Comparison of ENCODE assay signal across 25 cellular contexts in the genomic region with DNA sequence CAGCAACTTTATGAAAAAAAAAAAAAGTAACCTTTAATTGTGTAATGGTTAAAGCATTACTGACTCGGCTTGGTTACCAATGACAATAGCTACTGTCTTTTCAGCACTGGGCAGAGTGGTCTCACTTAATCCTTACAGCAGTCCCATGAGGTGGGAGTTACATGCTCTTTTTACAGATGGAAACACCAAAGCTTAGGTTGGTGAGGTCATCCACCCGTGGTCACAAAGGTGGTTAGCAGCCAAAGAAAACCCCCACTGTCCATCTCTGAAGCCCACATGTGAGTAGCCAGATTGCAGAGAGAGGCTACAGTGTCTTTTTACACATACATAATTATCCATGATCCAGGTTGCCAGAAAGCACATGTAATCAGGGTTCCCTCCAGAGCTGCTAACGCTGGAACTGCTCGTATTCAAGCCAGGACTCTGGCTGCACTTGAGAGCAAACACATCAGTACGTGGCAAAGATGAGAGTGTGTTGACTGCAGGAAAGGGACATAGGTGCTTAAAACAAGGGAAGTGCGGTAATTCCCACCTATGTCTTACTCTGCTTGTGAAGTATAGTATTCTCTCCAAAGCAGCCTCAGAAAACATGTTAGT. TPM values are rescaled to one million over a fixed set of nuclear protein-coding genes. Genes with fewer than 3 reads are reported as not detected.
DNase-seq lines count a peak whose midpoint lies in the region; ATAC-seq lines count a peak whose summit lies in the region.
"Had no signal": no experiment of that assay in that cellular context is flagged by ENCODE, and none has a peak within 500 bp of the region (broad histone marks: within the 10 kb centered on the region; RNA-seq: fewer than 3 reads in every experiment).

No MANE protein-coding gene starts in this region.

- no CpG with 5 or more reads among the region's 6 CpGs for WGBS in trophoblast cell (ENCODE audit: extremely low coverage, insufficient coverage, insufficient read length)

- intact Hi-C loops in cardiac septum (cut with DNase I), result no loop called here

- H2BK120ac ChIP-seq in trophoblast cell (ENCODE audit: insufficient read depth, low read length, poor library complexity), result no peak overlapping the region

- no peak overlapping the region for H3K18ac ChIP-seq in trophoblast cell (ENCODE audit: low read length)

- H3K23ac ChIP-seq in trophoblast cell (ENCODE audit: low read length), result peak overlapping the region; percentile 29

- H3K4me2 ChIP-seq in trophoblast cell (ENCODE audit: low read length), result no peak overlapping the region

- H3K79me2 ChIP-seq in trophoblast cell (ENCODE audit: control insufficient read depth, insufficient read depth, low read length, poor library complexity), result peaks cover 2% of the 10 kb centered on the region

- peaks cover 24% of the 10 kb centered on the region for H3K79me1 ChIP-seq in trophoblast cell (ENCODE audit: low read length)

- H3K36me3 ChIP-seq in adipocyte (ENCODE audit: control insufficient read depth, insufficient read depth, low read length, severe bottlenecking) (no peaks in the 10 kb centered on the region), trophoblast cell (ENCODE audit: control insufficient read depth in 1 of 2, insufficient read depth in 2 of 2, low read length in 2 of 2) (no peaks in the 10 kb centered on the region)
- H3K36me3 ChIP-seq in effector memory CD4-positive, alpha-beta T cell (ENCODE audit: control insufficient read depth, insufficient read depth, low read length), result no peaks in the 10 kb centered on the region
- H3K36me3 ChIP-seq: cardiac muscle cell, gastroesophageal sphincter, sigmoid colon, transverse colon had no signal

- no peaks in the 10 kb centered on the region for H3K36me3 Mint-ChIP-seq in activated naive CD8-positive, alpha-beta T cell treated with anti-CD3 and anti-CD28 coated beads, Interleukin-2, amount 50 U/mL, for 24 hours (ENCODE audit: low read depth)
- H3K36me3 Mint-ChIP-seq: activated naive CD4-positive, alpha-beta T cell treated with anti-CD3 and anti-CD28 coated beads, Interleukin-2, amount 50 U/mL, for 24 hours; CD8-positive, alpha-beta memory T cell had no signal

- no peak overlapping the region for H3K4ac ChIP-seq in trophoblast cell (ENCODE audit: low read depth, low read length)

- H3K14ac ChIP-seq in trophoblast cell (ENCODE audit: low read length), result no peak overlapping the region

- H3K4me1 ChIP-seq in adipocyte (ENCODE audit: control insufficient read depth, insufficient read depth, low read length), result peaks cover 40% of the 10 kb centered on the region
- peaks cover 40% of the 10 kb centered on the region in 2 experiments for H3K4me1 ChIP-seq in trophoblast cell (ENCODE audit: control insufficient read depth in 1 of 2, insufficient read depth in 2 of 2, low read length in 2 of 2)
- no peaks in the 10 kb centered on the region for H3K4me1 ChIP-seq in effector memory CD4-positive, alpha-beta T cell (ENCODE audit: control insufficient read depth, insufficient read depth, low read length, poor library complexity, severe bottlenecking)

- H2AFZ ChIP-seq in trophoblast cell (ENCODE audit: insufficient read depth, low read length, poor library complexity), result no peak overlapping the region

- H3K9me3 ChIP-seq in adipocyte (ENCODE audit: control insufficient read depth, low read length) (no peaks in the 10 kb centered on the region), trophoblast cell (ENCODE audit: insufficient read depth, low read depth, low read length) (no peaks in the 10 kb centered on the region)
- H3K9me3 ChIP-seq in effector memory CD4-positive, alpha-beta T cell (ENCODE audit: control insufficient read depth, low read length), result no peaks in the 10 kb centered on the region
- H3K9me3 ChIP-seq: gastroesophageal sphincter, mucosa of descending colon, sigmoid colon, transverse colon had no signal

- no peaks in the 10 kb centered on the region for H3K27me3 Mint-ChIP-seq in activated naive CD8-positive, alpha-beta T cell treated with anti-CD3 and anti-CD28 coated beads, Interleukin-2, amount 50 U/mL, for 24 hours
- H3K27me3 Mint-ChIP-seq: activated naive CD4-positive, alpha-beta T cell treated with anti-CD3 and anti-CD28 coated beads, Interleukin-2, amount 50 U/mL, for 24 hours had no signal

- peak overlapping the region; percentile 39 for H4K91ac ChIP-seq in trophoblast cell (ENCODE audit: low read depth, low read length)

- no peak overlapping the region for H3K4me3 Mint-ChIP-seq in activated naive CD8-positive, alpha-beta T cell treated with anti-CD3 and anti-CD28 coated beads, Interleukin-2, amount 50 U/mL, for 24 hours
- H3K4me3 Mint-ChIP-seq: activated naive CD4-positive, alpha-beta T cell treated with anti-CD3 and anti-CD28 coated beads, Interleukin-2, amount 50 U/mL, for 24 hours; activated T-cell treated with anti-CD3 and anti-CD28 coated beads, Interleukin-2, amount 50 U/mL, for 72 hours; CD8-positive, alpha-beta memory T cell; HFFc6 had no signal

- DNase-seq in LHCN-M2 (ENCODE audit: low read depth) (peak; percentile 49), adipocyte (ENCODE audit: low read depth) (no peak), cardiac septum (ENCODE audit: low spot score) (peak; percentile 72), trophoblast cell (no peak), left lobe of liver (ENCODE audit: low spot score) (no peak)
- DNase-seq in effector memory CD4-positive, alpha-beta T cell, result no peak
- no peak for DNase-seq in activated naive CD8-positive, alpha-beta T cell treated with anti-CD3 and anti-CD28 coated beads, Interleukin-2, amount 50 U/mL, for 24 hours
- DNase-seq: activated T-cell treated with anti-CD3 and anti-CD28 coated beads, Interleukin-2, amount 50 U/mL, for 72 hours; CD8-positive, alpha-beta memory T cell; HFFc6; KG1; left colon; mucosa of descending colon; NCI-H2081; OCI-M1; sigmoid colon; stimulated activated naive CD4-positive, alpha-beta T cell treated with Interleukin-2 at 50 U/mL for 16 hours; T1000; transverse colon had no signal

- H3K27ac Mint-ChIP-seq in activated naive CD8-positive, alpha-beta T cell treated with anti-CD3 and anti-CD28 coated beads, Interleukin-2, amount 50 U/mL, for 24 hours, result no peak overlapping the region
- H3K27ac Mint-ChIP-seq: activated naive CD4-positive, alpha-beta T cell treated with anti-CD3 and anti-CD28 coated beads, Interleukin-2, amount 50 U/mL, for 24 hours; activated T-cell treated with anti-CD3 and anti-CD28 coated beads, Interleukin-2, amount 50 U/mL, for 72 hours; HFFc6 had no signal

- no peak overlapping the region for H4K8ac ChIP-seq in trophoblast cell (ENCODE audit: low read depth, low read length)

- no peak overlapping the region for H3K27ac ChIP-seq in trophoblast cell (ENCODE audit: low read depth, low read length)
- no peak overlapping the region for H3K27ac ChIP-seq in effector memory CD4-positive, alpha-beta T cell (ENCODE audit: insufficient read depth, low read length, poor library complexity, severe bottlenecking)
- H3K27ac ChIP-seq: cardiac muscle cell, sigmoid colon, transverse colon had no signal

- H3K9ac ChIP-seq in adipocyte (ENCODE audit: low read length) (peak overlapping the region; percentile 8), trophoblast cell (ENCODE audit: low read length) (no peak overlapping the region)

- no peaks in the 10 kb centered on the region for H3K9me3 Mint-ChIP-seq in activated naive CD8-positive, alpha-beta T cell treated with anti-CD3 and anti-CD28 coated beads, Interleukin-2, amount 50 U/mL, for 24 hours
- H3K9me3 Mint-ChIP-seq: activated naive CD4-positive, alpha-beta T cell treated with anti-CD3 and anti-CD28 coated beads, Interleukin-2, amount 50 U/mL, for 24 hours; activated T-cell treated with anti-CD3 and anti-CD28 coated beads, Interleukin-2, amount 50 U/mL, for 72 hours; CD8-positive, alpha-beta memory T cell; HFFc6 had no signal

- peaks cover 9% of the 10 kb centered on the region for H3K4me1 Mint-ChIP-seq in activated naive CD8-positive, alpha-beta T cell treated with anti-CD3 and anti-CD28 coated beads, Interleukin-2, amount 50 U/mL, for 24 hours
- H3K4me1 Mint-ChIP-seq: CD8-positive, alpha-beta memory T cell had no signal

- H2BK5ac ChIP-seq in trophoblast cell (ENCODE audit: low read depth, low read length, poor library complexity), result no peak overlapping the region

- H3K27me3 ChIP-seq in adipocyte (replicated peaks; ENCODE audit: control insufficient read depth, insufficient read depth, low read length) (no peaks in the 10 kb centered on the region), trophoblast cell (ENCODE audit: insufficient read depth, low read length) (no peaks in the 10 kb centered on the region)
- no peaks in the 10 kb centered on the region for H3K27me3 ChIP-seq in effector memory CD4-positive, alpha-beta T cell (replicated peaks; ENCODE audit: control insufficient read depth, insufficient read depth, low read length, poor library complexity, severe bottlenecking)
- H3K27me3 ChIP-seq: cardiac muscle cell, gastroesophageal sphincter, sigmoid colon, transverse colon had no signal

- H4K12ac ChIP-seq in trophoblast cell (ENCODE audit: low read depth, low read length), result no peak overlapping the region

- ATAC-seq in HG02981 (IDR thresholded peaks at IDR 0.05; ENCODE audit: unreplicated experiment), result no peak
- no peak for ATAC-seq in left lobe of liver
- no peak for ATAC-seq in activated naive CD8-positive, alpha-beta T cell treated with anti-CD3 and anti-CD28 coated beads, Interleukin-2, amount 50 U/mL, for 24 hours
- ATAC-seq: activated CD4-positive, CD25-positive, alpha-beta regulatory T cell treated with anti-CD3 and anti-CD28 coated beads, Interleukin-2, amount 50 U/mL, for 24 hours; activated T-cell treated with anti-CD3 and anti-CD28 coated beads, Interleukin-2, amount 50 U/mL, for 72 hours; gastroesophageal sphincter; left colon; mucosa of descending colon had no signal

- H3K4me3 ChIP-seq in adipocyte (ENCODE audit: low read length), result no peak overlapping the region
- no peak overlapping the region for H3K4me3 ChIP-seq in trophoblast cell (ENCODE audit: low read depth, low read length)
- no peak overlapping the region for H3K4me3 ChIP-seq in effector memory CD4-positive, alpha-beta T cell (ENCODE audit: insufficient read depth, low read depth, low read length, poor library complexity, severe bottlenecking)
- H3K4me3 ChIP-seq: cardiac muscle cell, gastroesophageal sphincter, mucosa of descending colon, sigmoid colon, transverse colon had no signal

- H2BK12ac ChIP-seq in trophoblast cell (ENCODE audit: low read length), result no peak overlapping the region

- no peak overlapping the region for H2AK5ac ChIP-seq in trophoblast cell (ENCODE audit: low read length)

RNA-seq across cellular contexts. Expression of a gene that starts 24.6 kb away (rescaled TPM):
- total RNA-seq in LHCN-M2 (2014; rRNA removed), result 0.11 TPM in 1 of 2 replicates, not detected in the other
- polyA plus RNA-seq in LHCN-M2 (2012), result 0.73 TPM
- 138 TPM for total RNA-seq in cardiac septum
- polyA plus RNA-seq in trophoblast cell (2013), result 0.25 and 0.39 TPM in 2 replicates
- not detected for total RNA-seq in left lobe of liver
- total RNA-seq: activated T-cell treated with anti-CD3 and anti-CD28 coated beads, Interleukin-2, amount 50 U/mL, for 72 hours; cardiac muscle cell; CD8-positive, alpha-beta memory T cell; left colon; transverse colon had no signal
- polyA plus RNA-seq: cardiac muscle cell; CD8-positive, alpha-beta memory T cell had no signal

RNA-seq across cellular contexts. Expression of a gene that starts 36.2 kb away (rescaled TPM):
- total RNA-seq in LHCN-M2 (2014; rRNA removed), result 0.51 and 1.0 TPM in 2 replicates
- 1.3 TPM for polyA plus RNA-seq in LHCN-M2 (2012)
- total RNA-seq in cardiac septum, result 20.4 TPM
- 0.01 TPM in 1 of 2 replicates, not detected in the other for polyA plus RNA-seq in trophoblast cell (2013)
- total RNA-seq in left lobe of liver, result 66.2 TPM
- total RNA-seq: activated CD8-positive, alpha-beta memory T cell treated with anti-CD3 and anti-CD28 coated beads for 36 hours; activated T-cell treated with anti-CD3 and anti-CD28 coated beads, Interleukin-2, amount 50 U/mL, for 72 hours; CD8-positive, alpha-beta memory T cell; transverse colon had no signal
- polyA plus RNA-seq: CD8-positive, alpha-beta memory T cell had no signal

RNA-seq across cellular contexts. Expression of a gene that starts 41.5 kb away (rescaled TPM):
- total RNA-seq in LHCN-M2 (2014; rRNA removed), result 0.11 TPM in 1 of 2 replicates, not detected in the other
- not detected for polyA plus RNA-seq in LHCN-M2 (2012)
- total RNA-seq in cardiac septum, result 0.51 TPM
- not detected in 2 replicates for polyA plus RNA-seq in trophoblast cell (2013)
- 3.7 TPM for total RNA-seq in left lobe of liver
- total RNA-seq: activated CD8-positive, alpha-beta memory T cell treated with anti-CD3 and anti-CD28 coated beads for 36 hours; activated T-cell treated with anti-CD3 and anti-CD28 coated beads, Interleukin-2, amount 50 U/mL, for 72 hours; CD8-positive, alpha-beta memory T cell; gastroesophageal sphincter; HFFc6; left colon; mucosa of descending colon; sigmoid colon; transverse colon had no signal
- polyA plus RNA-seq: cardiac muscle cell; CD8-positive, alpha-beta memory T cell; sigmoid colon had no signal

RNA-seq across cellular contexts. Expression of a gene that starts 49.3 kb away (rescaled TPM):
- total RNA-seq in LHCN-M2 (2014; rRNA removed) (36.5 and 39.3 TPM in 2 replicates), cardiac septum (25.5 TPM), left lobe of liver (7.1 TPM)
- 28.1 TPM for polyA plus RNA-seq in LHCN-M2 (2012)
- polyA plus RNA-seq in trophoblast cell (2013), result 12.9 and 13.5 TPM in 2 replicates

RNA-seq across cellular contexts. Expression of a gene that starts 49.8 kb away (rescaled TPM):
- total RNA-seq in LHCN-M2 (2014; rRNA removed) (95.3 and 112 TPM in 2 replicates), cardiac septum (46.7 TPM), left lobe of liver (20.7 TPM)
- polyA plus RNA-seq in LHCN-M2 (2012), result 65.9 TPM
- 91.9 and 93.6 TPM in 2 replicates for polyA plus RNA-seq in trophoblast cell (2013)

Comparison
In these comparisons a context has a peak if more than half of its experiments do, and no peak if none do; other contexts are left out.
1. DNase-seq: peak in LHCN-M2 (single experiment) and cardiac septum (single experiment); none in adipocyte (single experiment), trophoblast cell (0 of 2), effector memory CD4-positive, alpha-beta T cell (0 of 3), left lobe of liver (single experiment) and activated naive CD8-positive, alpha-beta T cell treated with anti-CD3 and anti-CD28 coated beads, Interleukin-2, amount 50 U/mL, for 24 hours (single experiment).
2. RNA of a gene that starts 24.6 kb away (total RNA-seq): 138 TPM in cardiac septum (single experiment); 0.11 TPM in LHCN-M2 and not detected in left lobe of liver (single experiment); every median in the first group is over 100 times any median in the second.
3. RNA of a gene that starts 36.2 kb away (total RNA-seq): 66.2 TPM in left lobe of liver (single experiment) and 20.4 TPM in cardiac septum (single experiment); 0.51 to 1.0 TPM in LHCN-M2; every median in the first group is over 10 times any median in the second.